ENCODE assay signal across 20 cellular contexts in genomic region chr7:2209961-2210323, GRCh38. TPM values are rescaled to one million over a fixed set of nuclear protein-coding genes. Genes with fewer than 3 reads are reported as not detected.
A peak's percentile ranks its signal among the peaks of the same experiment; 100 is the strongest.
DNase-seq lines count a peak whose midpoint lies in the region; ATAC-seq and TF ChIP-seq lines count a peak whose summit lies in the region.
"Had no signal": no experiment of that assay in that cellular context is flagged by ENCODE, and none has a peak within 500 bp of the region (broad histone marks: within the 10 kb centered on the region; RNA-seq: fewer than 3 reads in every experiment).

No MANE protein-coding gene starts in this region.

- no peak overlapping the region for H3K27ac ChIP-seq in Karpas-422 (ENCODE audit: low read length)
- H3K27ac ChIP-seq: brain microvascular endothelial cell, coronary artery, heart left ventricle, HL-60, neutrophil, right atrium auricular region, SJSA1 had no signal

- DNase-seq in Karpas-422 (no peak), nephron progenitor cell (no peak), activated gamma-delta T cell (lab: John Stamatoyannopoulos, UW) (no peak), NCI-H82 treated with DMSO at 0.1 percent for 48 hours (lab: John Stamatoyannopoulos, UW; ENCODE audit: unreplicated experiment) (no peak), KBM-7 (no peak)

- H3K9me3 Mint-ChIP-seq in nephron progenitor cell: no peaks in the 10 kb centered on the region
- H3K9me3 Mint-ChIP-seq: activated naive CD8-positive, alpha-beta T cell treated with anti-CD3 and anti-CD28 coated beads, Interleukin-2, amount 10 ng/mL, durations not matched to agents 7 days and 5 days; activated T-cell treated with anti-CD3 and anti-CD28 coated beads, Interleukin-2, amount 50 U/mL, for 72 hours; immature natural killer cell had no signal

- no peak for TF ChIP-seq CTCF in nephron progenitor cell (IDR thresholded peaks at IDR 0.05)

- peaks cover 9% of the 10 kb centered on the region for H3K4me1 ChIP-seq in Karpas-422 (ENCODE audit: low read length)
- H3K4me1 ChIP-seq: SJSA1 had no signal

- in situ Hi-C loops in KBM-7 (cut with MboI; ENCODE audit: low pct_unique_long_range_greater_than_20kb, low sequenced_read_pairs): no loop called here

- H2AFZ ChIP-seq in Karpas-422 (ENCODE audit: low read length): no peak overlapping the region

- no peaks in the 10 kb centered on the region for H3K9me2 ChIP-seq in Karpas-422 (replicated peaks; ENCODE audit: insufficient read depth, low read length)

- peak overlapping the region; percentile 22 for H3K27ac Mint-ChIP-seq in nephron progenitor cell
- H3K27ac Mint-ChIP-seq: activated naive CD8-positive, alpha-beta T cell treated with anti-CD3 and anti-CD28 coated beads, Interleukin-2, amount 10 ng/mL, durations not matched to agents 7 days and 5 days; activated T-cell treated with anti-CD3 and anti-CD28 coated beads, Interleukin-2, amount 50 U/mL, for 72 hours; immature natural killer cell had no signal

- H3K36me3 ChIP-seq in Karpas-422 (ENCODE audit: insufficient read depth, low read length): no peaks in the 10 kb centered on the region

- no peak overlapping the region for H3K4me3 ChIP-seq in Karpas-422 (ENCODE audit: low read length)
- H3K4me3 ChIP-seq: coronary artery, heart left ventricle, MG63, right atrium auricular region, SJSA1 had no signal

- no peaks in the 10 kb centered on the region for H3K79me2 ChIP-seq in Karpas-422 (ENCODE audit: low read length)

- ATAC-seq in GM18511 (IDR thresholded peaks at IDR 0.05; ENCODE audit: unreplicated experiment): peak; percentile 20
- peak; percentile 32 for ATAC-seq in GM21619 (IDR thresholded peaks at IDR 0.05; ENCODE audit: unreplicated experiment)
- ATAC-seq in GM19324 (IDR thresholded peaks at IDR 0.05; ENCODE audit: low FRiP score, unreplicated experiment): no peak

- H3K36me3 Mint-ChIP-seq in nephron progenitor cell (ENCODE audit: low read depth): peaks cover 66% of the 10 kb centered on the region

- no peak overlapping the region for H3K4me2 ChIP-seq in Karpas-422 (ENCODE audit: low read depth, low read length, poor library complexity, severe bottlenecking)

- no peaks in the 10 kb centered on the region for H4K20me1 ChIP-seq in Karpas-422 (ENCODE audit: insufficient read depth, low read depth, low read length)

- H3K27me3 ChIP-seq in Karpas-422 (ENCODE audit: low read length): no peaks in the 10 kb centered on the region
- H3K27me3 ChIP-seq: brain microvascular endothelial cell, heart left ventricle, MG63, neutrophil, right atrium auricular region, SJSA1 had no signal

- H3K4me1 Mint-ChIP-seq in nephron progenitor cell: peaks cover 20% of the 10 kb centered on the region

- no peaks in the 10 kb centered on the region for H3K27me3 Mint-ChIP-seq in nephron progenitor cell (ENCODE audit: low read depth, poor library complexity)
- H3K27me3 Mint-ChIP-seq: activated naive CD8-positive, alpha-beta T cell treated with anti-CD3 and anti-CD28 coated beads, Interleukin-2, amount 10 ng/mL, durations not matched to agents 7 days and 5 days had no signal

- 0 out of 2 replicates have a peak overlapping the region, but pooled peaks have one; percentile 8 for H3K9ac ChIP-seq in Karpas-422 (ENCODE audit: low read length)

- H3K4me3 Mint-ChIP-seq in nephron progenitor cell: no peak overlapping the region
- H3K4me3 Mint-ChIP-seq: activated naive CD8-positive, alpha-beta T cell treated with anti-CD3 and anti-CD28 coated beads, Interleukin-2, amount 10 ng/mL, durations not matched to agents 7 days and 5 days; activated T-cell treated with anti-CD3 and anti-CD28 coated beads, Interleukin-2, amount 50 U/mL, for 72 hours; immature natural killer cell had no signal

- no peaks in the 10 kb centered on the region for H3K9me3 ChIP-seq in Karpas-422 (ENCODE audit: low read length)
- H3K9me3 ChIP-seq: Caco-2, heart left ventricle, MG63, neutrophil, right atrium auricular region had no signal

RNA-seq across cellular contexts. Expression of gene MAD1L1, which starts 22.8 kb away (rescaled TPM):
- total RNA-seq in Karpas-422 (2014; rRNA removed; shearing (Covaris generic); ENCODE audit: low replicate concordance): 38.6 and 61.5 TPM in 2 replicates

RNA-seq across cellular contexts. Expression of gene MRM2, which starts 32.1 kb away (rescaled TPM):
- total RNA-seq in Karpas-422 (2014; rRNA removed; shearing (Covaris generic); ENCODE audit: low replicate concordance): 35.5 TPM in 2 replicates

RNA-seq across cellular contexts. Expression of gene NUDT1, which starts 32.1 kb away (rescaled TPM):
- total RNA-seq in Karpas-422 (2014; rRNA removed; shearing (Covaris generic); ENCODE audit: low replicate concordance): 45.3 and 84.8 TPM in 2 replicates
